In genomic region chr2:205633994-205634393, GRCh38 we compare ENCODE assay signal across 20 cellular contexts. TPM values are rescaled to one million over a fixed set of nuclear protein-coding genes. Genes with fewer than 3 reads are reported as not detected.
DNase-seq lines count a peak whose midpoint lies in the region; ATAC-seq and TF ChIP-seq lines count a peak whose summit lies in the region.
"Had no signal": no experiment of that assay in that cellular context is flagged by ENCODE, and none has a peak within 500 bp of the region (broad histone marks: within the 10 kb centered on the region; RNA-seq: fewer than 3 reads in every experiment).

No MANE protein-coding gene starts in this region.

- no peak for ATAC-seq in GM21717 (IDR thresholded peaks at IDR 0.05; ENCODE audit: unreplicated experiment)
- ATAC-seq in HG02852 (IDR thresholded peaks at IDR 0.05; ENCODE audit: unreplicated experiment), result no peak
- no peak for ATAC-seq in GM21390 (IDR thresholded peaks at IDR 0.05; ENCODE audit: unreplicated experiment)
- ATAC-seq: GM12878, HCT116, Right ventricle myocardium inferior had no signal

- no peaks in the 10 kb centered on the region for H3K4me1 Mint-ChIP-seq in MCF 10A (ENCODE audit: insufficient read depth, unreplicated experiment)
- H3K4me1 Mint-ChIP-seq: B cell, CD14-positive monocyte had no signal

- no peak overlapping the region for H3K27ac ChIP-seq in mammary epithelial cell (ENCODE audit: insufficient read depth, low read depth, low read length)
- H3K27ac ChIP-seq: 22Rv1 had no signal

- H3K27me3 ChIP-seq in mammary epithelial cell (ENCODE audit: insufficient read depth, low read length), result no peaks in the 10 kb centered on the region

- intact Hi-C loops in MCF 10A (cut with micrococcal nuclease), result no loop called here
- intact Hi-C loops in mammary epithelial cell (cut with micrococcal nuclease), result no loop called here

- TF ChIP-seq CTCF in MCF 10A (IDR thresholded peaks at IDR 0.05; ENCODE audit: unreplicated experiment) (no peak), mammary epithelial cell (conservative IDR thresholded peaks at IDR 0.05 in 1 of 2, IDR thresholded peaks at IDR 0.05 in 1 of 2; ENCODE audit: extremely low read depth in 1 of 2, insufficient read depth in 1 of 2, low read depth in 1 of 2, low read length in 2 of 2) (no peak), choroid plexus epithelial cell (conservative IDR thresholded peaks at IDR 0.05; ENCODE audit: low read depth, low read length) (no peak), fibroblast of the aortic adventitia (IDR thresholded peaks at IDR 0.05; ENCODE audit: insufficient read depth, low read length) (no peak)

- 50% methylated on average over 1 of the region's 1 CpG for WGBS in mammary epithelial cell (ENCODE audit: low coverage, missing lambda C conversion rate)

- no peaks in the 10 kb centered on the region for H4K20me1 ChIP-seq in mammary epithelial cell (ENCODE audit: insufficient read depth, low read length)

- POLR2A ChIA-PET in MCF 10A (lab: Yijun Ruan, JAX), result no interaction called here

- in situ Hi-C loops in mammary epithelial cell (cut with MboI; ENCODE audit: low sequenced_read_pairs in 2 of 2), result no loop called here

- no peaks in the 10 kb centered on the region for H3K27me3 Mint-ChIP-seq in MCF 10A (ENCODE audit: insufficient read depth, unreplicated experiment)

- no peak overlapping the region for H3K4me2 ChIP-seq in mammary epithelial cell (ENCODE audit: insufficient read depth, low read depth, low read length)

- H3K9me3 ChIP-seq in mammary epithelial cell (replicated peaks; ENCODE audit: insufficient read depth, low read length), result no peaks in the 10 kb centered on the region

- no TSS peak for BruUV-seq in MCF 10A (replicated peaks; lab: Mats Ljungman, UMichigan)
- no TSS peak for BruUV-seq in mammary epithelial cell (replicated peaks; lab: Mats Ljungman, UMichigan)

- H3K9me3 Mint-ChIP-seq in MCF 10A (ENCODE audit: unreplicated experiment), result no peaks in the 10 kb centered on the region
- H3K9me3 Mint-ChIP-seq: CD14-positive monocyte, IgD-negative memory B cell had no signal

- DNase-seq in MCF 10A (ENCODE audit: unreplicated experiment) (peak; percentile 18), mammary epithelial cell (no peak), choroid plexus epithelial cell (ENCODE audit: low read depth) (peak; percentile 48), fibroblast of the aortic adventitia (ENCODE audit: low read depth) (peak; percentile 28), SKM-1 treated with dmso at 0.1 percent for 144 hours (lab: John Stamatoyannopoulos, UW; ENCODE audit: unreplicated experiment) (no peak)
- DNase-seq: GOT3, NCI-H1694, NCI-H446, NCI-H526, SW 1271 had no signal

- no peaks in the 10 kb centered on the region for H3K79me2 ChIP-seq in mammary epithelial cell (ENCODE audit: insufficient read depth, low read length)

- H2AFZ ChIP-seq in mammary epithelial cell (ENCODE audit: low read depth, low read length), result no peak overlapping the region

- H3K27ac Mint-ChIP-seq in MCF 10A (ENCODE audit: low read depth, unreplicated experiment), result no peak overlapping the region
- H3K27ac Mint-ChIP-seq: B cell, CD14-positive monocyte, IgD-negative memory B cell had no signal

- H3K9ac ChIP-seq in mammary epithelial cell (ENCODE audit: insufficient read depth, low read length), result no peak overlapping the region

- H3K36me3 ChIP-seq in mammary epithelial cell (ENCODE audit: insufficient read depth, low read length), result no peaks in the 10 kb centered on the region

- no peaks in the 10 kb centered on the region for H3K36me3 Mint-ChIP-seq in MCF 10A (ENCODE audit: insufficient read depth, unreplicated experiment)
- H3K36me3 Mint-ChIP-seq: CD14-positive monocyte, IgD-negative memory B cell had no signal

- H3K4me1 ChIP-seq in mammary epithelial cell (ENCODE audit: insufficient read depth, low read length), result no peaks in the 10 kb centered on the region

- no peak overlapping the region for H3K4me3 ChIP-seq in mammary epithelial cell (replicated peaks in 1 of 3; ENCODE audit: insufficient read depth in 1 of 3, low read depth in 2 of 3, low read length in 3 of 3)
- no peak overlapping the region for H3K4me3 ChIP-seq in choroid plexus epithelial cell (ENCODE audit: low read depth, low read length)
- no peak overlapping the region for H3K4me3 ChIP-seq in fibroblast of the aortic adventitia (ENCODE audit: low read depth, low read length)
- H3K4me3 ChIP-seq: GM12878 had no signal

- dilution Hi-C loops in mammary epithelial cell (cut with HindIII; ENCODE audit: low sequenced_read_pairs), result no loop called here

- CTCF ChIA-PET in MCF 10A (lab: Yijun Ruan, JAX) (no interaction called here), mammary epithelial cell (lab: Charles Lee; ENCODE audit: low non-redundant PET) (no interaction called here)

- no peak overlapping the region for H3K4me3 Mint-ChIP-seq in MCF 10A (ENCODE audit: unreplicated experiment)
- H3K4me3 Mint-ChIP-seq: B cell, CD14-positive monocyte, IgD-negative memory B cell had no signal

RNA-seq across cellular contexts. Expression of gene NRP2, which starts 48.3 kb away (rescaled TPM):
- total RNA-seq in MCF 10A (2022), result 6.7 and 10.3 TPM in 2 replicates
- total RNA-seq in mammary epithelial cell, result 10 to 100 TPM; 32.3 to 58.8 TPM
- 47.4 TPM for polyA plus RNA-seq in mammary epithelial cell
- 109 TPM for polyA minus RNA-seq in mammary epithelial cell
- 11.2 and 12.6 TPM in 2 replicates for total RNA-seq in fibroblast of the aortic adventitia (ENCODE audit: low replicate concordance)

Comparison
In these comparisons a context has a peak if more than half of its experiments do, and no peak if none do; other contexts are left out.
1. DNase-seq: peak in MCF 10A (single experiment), choroid plexus epithelial cell (single experiment) and fibroblast of the aortic adventitia (single experiment); none in mammary epithelial cell (single experiment) and SKM-1 treated with dmso at 0.1 percent for 144 hours (single experiment).